Comparison of ENCODE assay signal across 24 cellular contexts in genomic region chr16:14329727-14330363, GRCh38.
"Had no signal": no experiment of that assay in that cellular context is flagged by ENCODE, and none has a peak within 500 bp of the region (broad histone marks: within the 10 kb centered on the region; RNA-seq: fewer than 3 reads in every experiment).

No MANE protein-coding gene starts in this region.

- H3K36me3 ChIP-seq: lower lobe of right lung, uterus had no signal

- DNase-seq: activated CD4-positive, alpha-beta T cell treated with anti-CD3 and anti-CD28 coated beads, Interleukin-2, amount 50 U/mL, for 48 hours; activated CD8-positive, alpha-beta memory T cell treated with anti-CD3 and anti-CD28 coated beads, Interleukin-2, amount 50 U/mL, for 48 hours; activated effector memory CD4-positive, alpha-beta T cell treated with Interleukin-2 at 50 U/mL for 16 hours; activated naive CD4-positive, alpha-beta T cell treated with anti-CD3 and anti-CD28 coated beads, Interleukin-2, amount 10 ng/mL, durations not matched to agents 7 days and 5 days; activated T-cell treated with anti-CD3 and anti-CD28 coated beads, Interleukin-2, amount 50 U/mL, for 48 hours; aorta; effector memory CD8-positive, alpha-beta T cell; foreskin melanocyte; immature natural killer cell; lower lobe of right lung; naive thymus-derived CD4-positive, alpha-beta T cell; right lobe of liver; trophoblast cell; uterus had no signal

- H3K4me3 Mint-ChIP-seq: activated naive CD4-positive, alpha-beta T cell treated with anti-CD3 and anti-CD28 coated beads, Interleukin-2, amount 10 ng/mL, durations not matched to agents 7 days and 5 days; brain; effector memory CD8-positive, alpha-beta T cell; immature natural killer cell; neural crest cell; stimulated activated memory B cell treated with anti-CD40 and anti-IgM and Interleukin-4, amounts not matched to agents 10 μg/mL and 1 μg/mL and 100 μg/mL, for 72 hours; WTC11 had no signal

- H3K27me3 Mint-ChIP-seq: activated naive CD4-positive, alpha-beta T cell treated with anti-CD3 and anti-CD28 coated beads, Interleukin-2, amount 10 ng/mL, durations not matched to agents 7 days and 5 days; brain; naive thymus-derived CD4-positive, alpha-beta T cell; stimulated activated memory B cell treated with anti-CD40 and anti-IgM and Interleukin-4, amounts not matched to agents 10 μg/mL and 1 μg/mL and 100 μg/mL, for 72 hours had no signal

- H3K9me3 ChIP-seq: lower lobe of right lung, right lobe of liver, uterus had no signal

- H3K27ac Mint-ChIP-seq: activated naive CD4-positive, alpha-beta T cell treated with anti-CD3 and anti-CD28 coated beads, Interleukin-2, amount 10 ng/mL, durations not matched to agents 7 days and 5 days; brain; effector memory CD8-positive, alpha-beta T cell; immature natural killer cell; stimulated activated memory B cell treated with anti-CD40 and anti-IgM and Interleukin-4, amounts not matched to agents 10 μg/mL and 1 μg/mL and 100 μg/mL, for 72 hours; WTC11 had no signal

- H3K4me3 ChIP-seq: hepatocyte, lower lobe of right lung, right lobe of liver, skin epidermis, uterus had no signal

- H3K4me2 ChIP-seq: hepatocyte had no signal

- H3K4me1 ChIP-seq: lower lobe of right lung, uterus had no signal

- H2AFZ ChIP-seq: hepatocyte had no signal

- FAIRE-seq: colon, endothelial cell of umbilical vein had no signal

- H3K27ac ChIP-seq: hepatocyte, lower lobe of right lung, right lobe of liver, skin epidermis, uterus had no signal

- H3K36me3 Mint-ChIP-seq: activated naive CD4-positive, alpha-beta T cell treated with anti-CD3 and anti-CD28 coated beads, Interleukin-2, amount 10 ng/mL, durations not matched to agents 7 days and 5 days; immature natural killer cell; naive thymus-derived CD4-positive, alpha-beta T cell; stimulated activated memory B cell treated with anti-CD40 and anti-IgM and Interleukin-4, amounts not matched to agents 10 μg/mL and 1 μg/mL and 100 μg/mL, for 72 hours had no signal

- H3K9me3 Mint-ChIP-seq: activated naive CD4-positive, alpha-beta T cell treated with anti-CD3 and anti-CD28 coated beads, Interleukin-2, amount 10 ng/mL, durations not matched to agents 7 days and 5 days; effector memory CD8-positive, alpha-beta T cell; immature natural killer cell; naive thymus-derived CD4-positive, alpha-beta T cell; neural crest cell; stimulated activated memory B cell treated with anti-CD40 and anti-IgM and Interleukin-4, amounts not matched to agents 10 μg/mL and 1 μg/mL and 100 μg/mL, for 72 hours had no signal

- H3K79me2 ChIP-seq: hepatocyte had no signal

- ATAC-seq: effector memory CD8-positive, alpha-beta T cell; esophagus mucosa; left lobe of liver; lower lobe of right lung; naive thymus-derived CD4-positive, alpha-beta T cell; stimulated activated memory B cell treated with anti-CD40 and anti-IgM and Interleukin-4, amounts not matched to agents 10 μg/mL and 1 μg/mL and 100 μg/mL, for 72 hours; WTC11 had no signal

- H3K4me1 Mint-ChIP-seq: immature natural killer cell; neural crest cell; stimulated activated memory B cell treated with anti-CD40 and anti-IgM and Interleukin-4, amounts not matched to agents 10 μg/mL and 1 μg/mL and 100 μg/mL, for 72 hours had no signal

- H3K27me3 ChIP-seq: hepatocyte, right lobe of liver, uterus had no signal
